In genomic region chr1:184596950-184597651, GRCh38 we compare ENCODE assay signal across 16 cellular contexts.
DNase-seq lines count a peak whose midpoint lies in the region; ATAC-seq and TF ChIP-seq lines count a peak whose summit lies in the region.
"Had no signal": no experiment of that assay in that cellular context is flagged by ENCODE, and none has a peak within 500 bp of the region (broad histone marks: within the 10 kb centered on the region; RNA-seq: fewer than 3 reads in every experiment).

No MANE protein-coding gene starts in this region.

- TF ChIP-seq POLR2A in gastrocnemius medialis (IDR thresholded peaks at IDR 0.05): no peak

- H3K27me3 ChIP-seq in foreskin keratinocyte (no peaks in the 10 kb centered on the region), gastrocnemius medialis (no peaks in the 10 kb centered on the region), WERI-Rb-1 (ENCODE audit: insufficient read depth, low read depth, severe bottlenecking) (no peaks in the 10 kb centered on the region)
- H3K27me3 ChIP-seq: dorsolateral prefrontal cortex, thyroid gland had no signal

- H3K4me1 ChIP-seq in foreskin keratinocyte: no peaks in the 10 kb centered on the region
- peaks cover 6 to 10% of the 10 kb centered on the region in 2 donors for H3K4me1 ChIP-seq in gastrocnemius medialis
- H3K4me1 ChIP-seq: psoas muscle, thyroid gland had no signal

- ATAC-seq in SK-N-SH treated with all-trans-retinoic acid at 6 μM for 48 hours: peak; percentile 32; the same call in 2 of the 3 replicates
- no peak for ATAC-seq in foreskin keratinocyte
- ATAC-seq in gastrocnemius medialis: no peak
- ATAC-seq: activated CD8-positive, alpha-beta memory T cell treated with anti-CD3 and anti-CD28 coated beads, Interleukin-2, amount 10 ng/mL, durations not matched to agents 7 days and 5 days had no signal

- DNase-seq in DMS 273 (lab: John Stamatoyannopoulos, UW; ENCODE audit: unreplicated experiment): peak; percentile 3
- no peak for DNase-seq in DMS 273 treated with DMSO at 0.1 percent for 48 hours (lab: John Stamatoyannopoulos, UW)
- no peak for DNase-seq in foreskin keratinocyte
- DNase-seq in gastrocnemius medialis: no peak
- no peak for DNase-seq in GM19240 (ENCODE audit: insufficient read length, low spot score)
- DNase-seq in WERI-Rb-1: no peak
- no peak for DNase-seq in 8988T
- DNase-seq: activated CD8-positive, alpha-beta memory T cell treated with anti-CD3 and anti-CD28 coated beads, Interleukin-2, amount 10 ng/mL, durations not matched to agents 7 days and 5 days; activated gamma-delta T cell treated with Interleukin-2 at 50 U/mL for 16 hours; CD4-positive, alpha-beta T cell; dorsolateral prefrontal cortex; EL; psoas muscle; thyroid gland had no signal

- in situ Hi-C loops in gastrocnemius medialis (cut with MboI; ENCODE audit: low sequenced_read_pairs in 4 of 4): no loop called here

- TF ChIP-seq CTCF in foreskin keratinocyte (conservative IDR thresholded peaks at IDR 0.05) (peak; percentile 20), gastrocnemius medialis (IDR thresholded peaks at IDR 0.05 in 4 of 5, conservative IDR thresholded peaks at IDR 0.05 in 1 of 5) (peak in 1 of 5 experiments; percentile 14), WERI-Rb-1 (IDR thresholded peaks at IDR 0.05; ENCODE audit: low read depth, low read length) (no peak)

- H3K27ac ChIP-seq in foreskin keratinocyte: no peak overlapping the region
- peak overlapping the region; percentile 6 to 56 (median 49) for H3K27ac ChIP-seq in gastrocnemius medialis
- no peak overlapping the region for H3K27ac ChIP-seq in WERI-Rb-1
- H3K27ac ChIP-seq: 22Rv1, dorsolateral prefrontal cortex, psoas muscle, thyroid gland had no signal

- H3K36me3 ChIP-seq in gastrocnemius medialis: peaks cover 0 to 10% of the 10 kb centered on the region in 2 donors
- H3K36me3 ChIP-seq in WERI-Rb-1: no peaks in the 10 kb centered on the region
- H3K36me3 ChIP-seq: thyroid gland had no signal

- H3K9me3 ChIP-seq in gastrocnemius medialis (no peaks in the 10 kb centered on the region), WERI-Rb-1 (ENCODE audit: severe bottlenecking) (no peaks in the 10 kb centered on the region)
- H3K9me3 ChIP-seq: psoas muscle, thyroid gland had no signal

- intact Hi-C loops in gastrocnemius medialis (cut with DNase I; ENCODE audit: low total_unique reads): no loop called here

- H3K4me3 ChIP-seq in gastrocnemius medialis (no peak overlapping the region), WERI-Rb-1 (ENCODE audit: low read depth, low read length) (no peak overlapping the region)
- H3K4me3 ChIP-seq: dorsolateral prefrontal cortex, psoas muscle, thyroid gland had no signal

TF ChIP-seq in SK-N-SH treated with all-trans-retinoic acid at 6 μM for 48 hours, 23 proteins besides CTCF, POLR2A, EP300 and RAD21:
- TF ChIP-seq CREB5 (CRISPR knock-in tag; IDR thresholded peaks at IDR 0.05; ENCODE audit: low read depth): no peak
- TF ChIP-seq OSR1 (CRISPR knock-in tag; IDR thresholded peaks at IDR 0.05): no peak
- no peak for TF ChIP-seq ZNF70 (CRISPR knock-in tag; IDR thresholded peaks at IDR 0.05)
- TF ChIP-seq, protein P1, sequence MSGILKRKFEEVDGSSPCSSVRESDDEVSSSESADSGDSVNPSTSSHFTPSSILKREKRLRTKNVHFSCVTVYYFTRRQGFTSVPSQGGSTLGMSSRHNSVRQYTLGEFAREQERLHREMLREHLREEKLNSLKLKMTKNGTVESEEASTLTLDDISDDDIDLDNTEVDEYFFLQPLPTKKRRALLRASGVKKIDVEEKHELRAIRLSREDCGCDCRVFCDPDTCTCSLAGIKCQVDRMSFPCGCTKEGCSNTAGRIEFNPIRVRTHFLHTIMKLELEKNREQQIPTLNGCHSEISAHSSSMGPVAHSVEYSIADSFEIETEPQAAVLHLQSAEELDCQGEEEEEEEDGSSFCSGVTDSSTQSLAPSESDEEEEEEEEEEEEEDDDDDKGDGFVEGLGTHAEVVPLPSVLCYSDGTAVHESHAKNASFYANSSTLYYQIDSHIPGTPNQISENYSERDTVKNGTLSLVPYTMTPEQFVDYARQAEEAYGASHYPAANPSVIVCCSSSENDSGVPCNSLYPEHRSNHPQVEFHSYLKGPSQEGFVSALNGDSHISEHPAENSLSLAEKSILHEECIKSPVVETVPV (CRISPR knock-in tag; IDR thresholded peaks at IDR 0.05): no peak
- no peak for TF ChIP-seq GLIS3 (CRISPR knock-in tag; IDR thresholded peaks at IDR 0.05)
- no peak for TF ChIP-seq ZNF565 (CRISPR knock-in tag; conservative IDR thresholded peaks at IDR 0.05; ENCODE audit: low read depth)
- no peak for TF ChIP-seq POU6F1 (CRISPR knock-in tag; IDR thresholded peaks at IDR 0.05; ENCODE audit: borderline replicate concordance, low read depth)
- TF ChIP-seq RARB (CRISPR knock-in tag; IDR thresholded peaks at IDR 0.05): no peak
- no peak for TF ChIP-seq ESRRG (CRISPR knock-in tag; IDR thresholded peaks at IDR 0.05)
- TF ChIP-seq ISL1 (CRISPR knock-in tag; IDR thresholded peaks at IDR 0.05): no peak
- TF ChIP-seq ZNF8 (CRISPR knock-in tag; IDR thresholded peaks at IDR 0.05): no peak
- TF ChIP-seq ZC3H10 (CRISPR knock-in tag; IDR thresholded peaks at IDR 0.05): no peak
- TF ChIP-seq TSHZ2 (CRISPR knock-in tag; IDR thresholded peaks at IDR 0.05): no peak
- no peak for TF ChIP-seq PPARA (CRISPR knock-in tag; IDR thresholded peaks at IDR 0.05; ENCODE audit: borderline replicate concordance)

Comparison
In these comparisons a context has a peak if more than half of its experiments do, and no peak if none do; other contexts are left out.
1. H3K27ac ChIP-seq: peak in gastrocnemius medialis (4 of 4); none in foreskin keratinocyte (single experiment) and WERI-Rb-1 (single experiment).